Comparison of ENCODE assay signal across 28 cellular contexts in the genomic region with DNA sequence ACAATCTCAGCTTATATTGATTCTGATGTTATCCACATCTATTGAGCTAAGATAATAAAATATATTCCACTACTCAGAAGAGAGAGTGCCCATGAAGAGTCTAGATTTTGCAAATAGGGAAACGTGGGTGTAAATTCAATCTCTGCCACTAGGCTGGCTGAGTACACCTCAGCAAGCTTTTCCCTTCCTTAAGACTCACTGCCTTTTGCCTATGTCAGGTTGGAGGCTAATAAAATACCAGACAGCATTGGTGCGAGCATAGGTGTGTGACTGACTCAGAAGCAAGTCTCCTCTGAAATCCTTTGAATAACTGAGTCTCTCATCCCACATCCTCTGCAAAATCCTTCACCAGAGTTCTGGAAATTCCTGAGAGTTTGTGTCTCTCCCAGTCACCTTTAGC.
DNase-seq lines count a peak whose midpoint lies in the region; ATAC-seq and TF ChIP-seq lines count a peak whose summit lies in the region.
"Had no signal": no experiment of that assay in that cellular context is flagged by ENCODE, and none has a peak within 500 bp of the region (broad histone marks: within the 10 kb centered on the region; RNA-seq: fewer than 3 reads in every experiment).

No MANE protein-coding gene starts in this region.

- no peaks in the 10 kb centered on the region for H3K36me3 Mint-ChIP-seq in glutamatergic neuron (ENCODE audit: unreplicated experiment)
- H3K36me3 Mint-ChIP-seq: CD8-positive, alpha-beta memory T cell had no signal

- in situ Hi-C loops in astrocyte of the spinal cord (cut with HindIII; ENCODE audit: low sequenced_read_pairs) = no loop called here

- H3K27ac Mint-ChIP-seq in glutamatergic neuron (ENCODE audit: unreplicated experiment) = no peak overlapping the region
- H3K27ac Mint-ChIP-seq: activated CD4-positive, alpha-beta T cell treated with anti-CD3 and anti-CD28 coated beads for 36 hours; CD8-positive, alpha-beta memory T cell had no signal

- H3K4me1 Mint-ChIP-seq in glutamatergic neuron (ENCODE audit: low read depth, unreplicated experiment) = no peaks in the 10 kb centered on the region
- H3K4me1 Mint-ChIP-seq: activated CD4-positive, alpha-beta T cell treated with anti-CD3 and anti-CD28 coated beads for 36 hours; CD8-positive, alpha-beta memory T cell had no signal

- ATAC-seq in GM18505 (IDR thresholded peaks at IDR 0.05; ENCODE audit: unreplicated experiment) = no peak
- ATAC-seq: activated CD4-positive, alpha-beta T cell treated with anti-CD3 and anti-CD28 coated beads for 36 hours; activated T-cell treated with anti-CD3 and anti-CD28 coated beads, Interleukin-2, amount 50 U/mL, for 4 hours; right lobe of liver had no signal

- no peak overlapping the region for H3K4me3 Mint-ChIP-seq in glutamatergic neuron (ENCODE audit: unreplicated experiment)
- H3K4me3 Mint-ChIP-seq: activated CD4-positive, alpha-beta T cell treated with anti-CD3 and anti-CD28 coated beads for 36 hours; activated T-cell treated with anti-CD3 and anti-CD28 coated beads, Interleukin-2, amount 50 U/mL, for 4 hours; CD8-positive, alpha-beta memory T cell had no signal

- no peaks in the 10 kb centered on the region for H3K9me3 Mint-ChIP-seq in glutamatergic neuron (ENCODE audit: unreplicated experiment)

- no peaks in the 10 kb centered on the region for H3K27me3 Mint-ChIP-seq in glutamatergic neuron (ENCODE audit: unreplicated experiment)
- H3K27me3 Mint-ChIP-seq: CD8-positive, alpha-beta memory T cell had no signal

- TF ChIP-seq CTCF in astrocyte of the spinal cord (IDR thresholded peaks at IDR 0.05; ENCODE audit: low read depth, low read length) (peak; percentile 17), glutamatergic neuron (IDR thresholded peaks at IDR 0.05; ENCODE audit: partially characterized antibody, unreplicated experiment) (peak; percentile 39), retinal pigment epithelial cell (conservative IDR thresholded peaks at IDR 0.05; ENCODE audit: low read depth, low read length) (peak; percentile 30)

- TF ChIP-seq POLR2A in GM18505 (IDR thresholded peaks at IDR 0.05; ENCODE audit: borderline replicate concordance, extremely low read depth, insufficient read depth, insufficient read length) = no peak

- H3K4me3 ChIP-seq in astrocyte of the spinal cord (ENCODE audit: low read depth, low read length) (no peak overlapping the region), retinal pigment epithelial cell (ENCODE audit: low read length) (no peak overlapping the region)
- H3K4me3 ChIP-seq: adrenal gland, cardiac muscle cell, dorsolateral prefrontal cortex, right lobe of liver had no signal

- DNase-seq in NCI-H82 (lab: John Stamatoyannopoulos, UW) = peak; percentile 11
- DNase-seq in NCI-H82 treated with DMSO at 0.1 percent for 48 hours (lab: John Stamatoyannopoulos, UW; ENCODE audit: unreplicated experiment) = no peak
- no peak for DNase-seq in astrocyte of the spinal cord (ENCODE audit: low read depth, low spot score)
- DNase-seq in glutamatergic neuron = no peak
- no peak for DNase-seq in retinal pigment epithelial cell (ENCODE audit: low read depth)
- DNase-seq in SHP77 (lab: John Stamatoyannopoulos, UW) = no peak
- no peak for DNase-seq in NCI-H1436 (lab: John Stamatoyannopoulos, UW)
- DNase-seq: 8988T; activated CD4-positive, alpha-beta T cell treated with anti-CD3 and anti-CD28 coated beads for 36 hours; activated CD8-positive, alpha-beta memory T cell treated with anti-CD3 and anti-CD28 coated beads for 24 hours; activated naive CD4-positive, alpha-beta T cell; activated T-cell treated with anti-CD3 and anti-CD28 coated beads, Interleukin-2, amount 50 U/mL, for 4 hours; adrenal gland; AML-193; CD8-positive, alpha-beta memory T cell; DMS153; dorsolateral prefrontal cortex; foreskin melanocyte; GF-D8; hippocampal formation; IMR-90; kidney; NCI-H526; right lobe of liver; RPMI8226; T1000 had no signal
